26 cellular contexts compared by ENCODE assay signal in genomic region chr5:167745868-167746267, GRCh38.
"Had no signal": no experiment of that assay in that cellular context is flagged by ENCODE, and none has a peak within 500 bp of the region (broad histone marks: within the 10 kb centered on the region; RNA-seq: fewer than 3 reads in every experiment).

No MANE protein-coding gene starts in this region.

- H3K4me3 Mint-ChIP-seq: dendritic cell treated with granulocyte-macrophage colony-stimulating factor and Interleukin-4, amounts not matched to agents 40 ng/mL and 50 ng/mL, for 4 days; effector memory CD8-positive, alpha-beta T cell; endodermal cell; immature natural killer cell had no signal

- H3K4me2 ChIP-seq: hepatocyte had no signal

- H3K27me3 ChIP-seq: colonic mucosa, esophagus squamous epithelium, gastrocnemius medialis, heart left ventricle, left lung had no signal

- H3K27me3 Mint-ChIP-seq: effector memory CD8-positive, alpha-beta T cell had no signal

- H3K27ac Mint-ChIP-seq: dendritic cell treated with granulocyte-macrophage colony-stimulating factor and Interleukin-4, amounts not matched to agents 40 ng/mL and 50 ng/mL, for 4 days; effector memory CD8-positive, alpha-beta T cell; endodermal cell; immature natural killer cell had no signal

- H3K36me3 ChIP-seq: colonic mucosa, esophagus squamous epithelium, gastrocnemius medialis, heart left ventricle, left lung, lower lobe of right lung had no signal

- H3K9me3 ChIP-seq: colonic mucosa, esophagus squamous epithelium, gastrocnemius medialis, heart left ventricle, left lung, lower lobe of right lung had no signal

- H3K4me3 ChIP-seq: colonic mucosa, esophagus squamous epithelium, gastrocnemius medialis, heart left ventricle, hepatocyte, left lung, lower lobe of right lung had no signal

- H3K79me2 ChIP-seq: hepatocyte had no signal

- H3K4me1 Mint-ChIP-seq: endodermal cell, immature natural killer cell had no signal

- H3K36me3 Mint-ChIP-seq: immature natural killer cell had no signal

- H3K4me1 ChIP-seq: colonic mucosa, esophagus squamous epithelium, gastrocnemius medialis, heart left ventricle, left lung, lower lobe of right lung had no signal

- H3K27ac ChIP-seq: colonic mucosa, epithelial cell of prostate, esophagus squamous epithelium, gastrocnemius medialis, heart left ventricle, hepatocyte, left lung, lower lobe of right lung had no signal

- H2AFZ ChIP-seq: hepatocyte had no signal

- H3K9me3 Mint-ChIP-seq: dendritic cell treated with granulocyte-macrophage colony-stimulating factor and Interleukin-4, amounts not matched to agents 40 ng/mL and 50 ng/mL, for 4 days; endodermal cell had no signal

- ATAC-seq: effector memory CD8-positive, alpha-beta T cell; esophagus mucosa; gastrocnemius medialis; heart left ventricle; left lung; left ventricle myocardium superior; lower lobe of right lung had no signal

- FAIRE-seq: endometrium, kidney had no signal

- DNase-seq: colonic mucosa; cortex of kidney; effector CD8-positive, alpha-beta T cell; effector memory CD8-positive, alpha-beta T cell; endodermal cell; erythroblast; esophagus squamous epithelium; foreskin fibroblast; foreskin melanocyte; gastrocnemius medialis; heart left ventricle; hypothalamus; immature natural killer cell; islet precursor cell; kidney; kidney glomerular epithelial cell; left lung; left ventricle myocardium superior; lower lobe of right lung; mesendoderm; midbrain had no signal
